8 cellular contexts compared by ENCODE assay signal in the genomic region with DNA sequence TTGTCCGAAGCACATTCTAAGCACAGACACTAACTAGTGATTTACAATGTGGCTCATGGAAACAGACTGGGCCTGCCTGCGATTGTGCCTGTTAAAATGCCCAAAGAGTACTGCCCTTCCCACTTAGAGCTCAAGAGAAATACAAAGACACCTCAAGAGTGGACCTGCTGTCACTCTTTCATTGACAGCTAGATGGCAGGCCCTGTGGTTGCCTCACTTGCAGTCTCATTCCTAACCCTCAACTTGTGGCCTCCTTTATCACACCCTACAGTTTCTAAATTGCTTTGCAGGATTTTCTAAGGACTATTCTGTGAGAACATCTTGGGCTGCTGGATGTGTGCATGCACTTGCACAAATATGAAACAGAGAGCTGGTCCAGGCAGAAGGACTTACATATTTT.
DNase-seq lines count a peak whose midpoint lies in the region; ATAC-seq and TF ChIP-seq lines count a peak whose summit lies in the region.

No MANE protein-coding gene starts in this region.

- H3K27ac ChIP-seq in brain microvascular endothelial cell: no peak overlapping the region
- H3K27ac ChIP-seq in mammary epithelial cell (ENCODE audit: insufficient read depth, low read depth, low read length): no peak overlapping the region
- no peak overlapping the region for H3K27ac ChIP-seq in stomach

- H3K9me3 ChIP-seq in Caco-2 (no peaks in the 10 kb centered on the region), mammary epithelial cell (replicated peaks; ENCODE audit: insufficient read depth, low read length) (no peaks in the 10 kb centered on the region), stomach (no peaks in the 10 kb centered on the region)

- no peaks in the 10 kb centered on the region for H3K4me1 Mint-ChIP-seq in Caco-2 (ENCODE audit: low read depth, unreplicated experiment)

- peak; percentile 34 to 40 for DNase-seq in Caco-2
- DNase-seq in brain microvascular endothelial cell: no peak
- DNase-seq in SKM-1 treated with dmso at 0.1 percent for 144 hours (lab: John Stamatoyannopoulos, UW; ENCODE audit: unreplicated experiment): no peak
- no peak for DNase-seq in mammary epithelial cell
- no peak for DNase-seq in stomach

- ATAC-seq in GM19351 (IDR thresholded peaks at IDR 0.05; ENCODE audit: unreplicated experiment) (peak; percentile 95), HG03354 (IDR thresholded peaks at IDR 0.05; ENCODE audit: poor library complexity, severe bottlenecking, unreplicated experiment) (peak; percentile 80), HG03460 (IDR thresholded peaks at IDR 0.05; ENCODE audit: unreplicated experiment) (no peak)

- H4K20me1 ChIP-seq in mammary epithelial cell (ENCODE audit: insufficient read depth, low read length): no peaks in the 10 kb centered on the region

- no TSS peak for BruUV-seq in Caco-2 (replicated peaks; lab: Mats Ljungman, UMichigan)
- no TSS peak for BruUV-seq in mammary epithelial cell (replicated peaks; lab: Mats Ljungman, UMichigan)

- H3K27me3 ChIP-seq in Caco-2 (replicated peaks; ENCODE audit: control insufficient read depth, insufficient read depth, low read length): no peaks in the 10 kb centered on the region
- no peaks in the 10 kb centered on the region for H3K27me3 ChIP-seq in brain microvascular endothelial cell (replicated peaks)
- H3K27me3 ChIP-seq in mammary epithelial cell (ENCODE audit: insufficient read depth, low read length): no peaks in the 10 kb centered on the region
- H3K27me3 ChIP-seq in stomach: no peaks in the 10 kb centered on the region

- peak; percentile 39 to 63 for TF ChIP-seq CTCF in Caco-2 (IDR thresholded peaks at IDR 0.05; ENCODE audit: insufficient read depth in 1 of 2, low read depth in 1 of 2, low read length in 1 of 2, severe bottlenecking in 1 of 2, unreplicated experiment in 1 of 2)
- TF ChIP-seq CTCF in brain microvascular endothelial cell (IDR thresholded peaks at IDR 0.05; ENCODE audit: low read depth, low read length, missing control alignments): peak; percentile 39
- TF ChIP-seq CTCF in mammary epithelial cell (conservative IDR thresholded peaks at IDR 0.05 in 1 of 2, IDR thresholded peaks at IDR 0.05 in 1 of 2; ENCODE audit: extremely low read depth in 1 of 2, insufficient read depth in 1 of 2, low read depth in 1 of 2, low read length in 2 of 2): peak in 1 of 2 donors; percentile 41
- no peak for TF ChIP-seq CTCF in stomach (IDR thresholded peaks at IDR 0.05)

- H3K79me2 ChIP-seq in mammary epithelial cell (ENCODE audit: insufficient read depth, low read length): no peaks in the 10 kb centered on the region

- H3K36me3 ChIP-seq in Caco-2 (ENCODE audit: control insufficient read depth, insufficient read depth, low read length): no peaks in the 10 kb centered on the region
- H3K36me3 ChIP-seq in brain microvascular endothelial cell (replicated peaks): no peaks in the 10 kb centered on the region
- no peaks in the 10 kb centered on the region for H3K36me3 ChIP-seq in mammary epithelial cell (ENCODE audit: insufficient read depth, low read length)
- no peaks in the 10 kb centered on the region for H3K36me3 ChIP-seq in stomach

- no peak overlapping the region for H3K4me3 Mint-ChIP-seq in Caco-2 (ENCODE audit: unreplicated experiment)

- no peak overlapping the region for H3K9ac ChIP-seq in mammary epithelial cell (ENCODE audit: insufficient read depth, low read length)

- no peaks in the 10 kb centered on the region for H3K27me3 Mint-ChIP-seq in Caco-2 (ENCODE audit: insufficient read depth, unreplicated experiment)

- TF ChIP-seq EP300 in stomach (IDR thresholded peaks at IDR 0.05): no peak

- intact Hi-C loops in Caco-2 (cut with micrococcal nuclease; ENCODE audit: unreplicated experiment) (no loop called here), mammary epithelial cell (cut with micrococcal nuclease) (no loop called here), stomach (cut with DNase I; ENCODE audit: low total_unique reads) (no loop called here)

- H3K4me2 ChIP-seq in mammary epithelial cell (ENCODE audit: insufficient read depth, low read depth, low read length): no peak overlapping the region

- no peak overlapping the region for H3K27ac Mint-ChIP-seq in Caco-2 (ENCODE audit: unreplicated experiment)

- POLR2A ChIA-PET in Caco-2 (lab: Charles Lee): no interaction called here

- H3K4me1 ChIP-seq in Caco-2 (no peaks in the 10 kb centered on the region), mammary epithelial cell (ENCODE audit: insufficient read depth, low read length) (peaks cover 3% of the 10 kb centered on the region), stomach (peaks cover 0 to 6% (median 0%) of the 10 kb centered on the region in 4 donors)

- no peaks in the 10 kb centered on the region for H3K9me3 Mint-ChIP-seq in Caco-2 (ENCODE audit: unreplicated experiment)

- in situ Hi-C loops in brain microvascular endothelial cell (cut with HindIII; ENCODE audit: low pct_ligation_motif_present, low sequenced_read_pairs): no loop called here
- in situ Hi-C loops in mammary epithelial cell (cut with MboI; ENCODE audit: low sequenced_read_pairs in 2 of 2): no loop called here

- dilution Hi-C loops in mammary epithelial cell (cut with HindIII; ENCODE audit: low sequenced_read_pairs): no loop called here

- WGBS in mammary epithelial cell (ENCODE audit: low coverage, missing lambda C conversion rate): 83% methylated on average over 2 of the region's 2 CpGs
- 88 to 93% (median 91%) methylated on average over 2 of the region's 2 CpGs for WGBS in stomach, 5 donors

- no peak overlapping the region for H2AFZ ChIP-seq in mammary epithelial cell (ENCODE audit: low read depth, low read length)

- CTCF ChIA-PET in Caco-2 (lab: Charles Lee): interaction anchor here (0.6 kb wide), 1 partner anchor 19 kb away, joined by 3 read pairs; no protein-coding TSS in a partner anchor
- CTCF ChIA-PET in mammary epithelial cell (lab: Charles Lee; ENCODE audit: low non-redundant PET): no interaction called here

- no peaks in the 10 kb centered on the region for H3K36me3 Mint-ChIP-seq in Caco-2 (ENCODE audit: insufficient read depth, unreplicated experiment)

- H3K4me3 ChIP-seq in Caco-2 (ENCODE audit: low read depth, low read length) (no peak overlapping the region), brain microvascular endothelial cell (ENCODE audit: low read depth, low read length) (no peak overlapping the region), mammary epithelial cell (replicated peaks in 1 of 3; ENCODE audit: insufficient read depth in 1 of 3, low read depth in 2 of 3, low read length in 3 of 3) (no peak overlapping the region), stomach (no peak overlapping the region)

- TF ChIP-seq POLR2A in stomach (IDR thresholded peaks at IDR 0.05): no peak

Comparison
In these comparisons a context has a peak if more than half of its experiments do, and no peak if none do; other contexts are left out.
1. DNase-seq: peak in Caco-2 (2 of 2); none in brain microvascular endothelial cell (single experiment), SKM-1 treated with dmso at 0.1 percent for 144 hours (single experiment), mammary epithelial cell (single experiment) and stomach (single experiment).
2. CTCF ChIP-seq: peak in Caco-2 (2 of 2) and brain microvascular endothelial cell (single experiment); none in stomach (0 of 7).